In the genomic region with DNA sequence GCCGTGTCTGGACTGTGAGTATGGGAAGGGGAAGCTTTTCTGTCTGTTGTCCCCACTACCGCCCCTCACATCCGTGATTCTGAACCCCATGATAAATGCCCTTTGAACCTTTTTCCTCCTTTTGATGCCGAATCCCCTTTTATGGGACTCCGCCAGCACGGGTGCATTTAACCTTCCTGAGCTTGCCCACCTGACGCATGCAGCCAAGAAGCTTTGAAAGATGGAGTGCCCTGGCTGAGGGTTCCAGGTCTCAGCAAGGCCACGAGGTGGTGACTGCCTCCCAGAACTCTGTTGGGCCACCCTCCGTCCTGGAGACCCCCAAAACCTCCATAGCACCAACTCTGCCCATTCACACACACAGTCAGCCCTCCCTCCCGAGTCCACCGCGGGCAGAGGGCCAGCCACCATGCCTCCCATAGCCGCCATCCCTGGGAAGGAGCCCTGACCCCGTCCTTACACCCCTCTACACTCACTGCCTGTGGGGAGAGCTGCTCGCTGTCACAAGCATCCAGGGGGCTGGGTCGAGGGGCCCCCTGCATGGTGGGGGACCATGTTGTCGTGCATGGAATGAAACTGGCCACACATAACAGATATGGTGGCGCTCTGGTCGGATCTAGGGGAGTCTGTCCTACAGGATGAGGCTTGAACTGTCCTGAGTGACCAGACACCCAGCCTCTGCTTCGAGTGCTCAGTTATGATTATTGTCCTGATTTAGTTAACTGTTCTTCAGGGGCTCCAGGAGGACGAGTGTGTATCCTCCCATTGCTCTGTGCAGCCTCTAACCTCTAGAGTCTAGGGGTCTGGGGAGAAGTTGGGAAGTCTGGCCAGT, we compare ENCODE assay signal across 1 cellular context.
TF ChIP-seq lines count a peak whose summit lies in the region.

No MANE protein-coding gene starts in this region.

TF ChIP-seq in K562, 482 proteins besides CTCF, POLR2A, EP300 and RAD21 (continued from another document and continues in another):
- TF ChIP-seq, protein P1, sequence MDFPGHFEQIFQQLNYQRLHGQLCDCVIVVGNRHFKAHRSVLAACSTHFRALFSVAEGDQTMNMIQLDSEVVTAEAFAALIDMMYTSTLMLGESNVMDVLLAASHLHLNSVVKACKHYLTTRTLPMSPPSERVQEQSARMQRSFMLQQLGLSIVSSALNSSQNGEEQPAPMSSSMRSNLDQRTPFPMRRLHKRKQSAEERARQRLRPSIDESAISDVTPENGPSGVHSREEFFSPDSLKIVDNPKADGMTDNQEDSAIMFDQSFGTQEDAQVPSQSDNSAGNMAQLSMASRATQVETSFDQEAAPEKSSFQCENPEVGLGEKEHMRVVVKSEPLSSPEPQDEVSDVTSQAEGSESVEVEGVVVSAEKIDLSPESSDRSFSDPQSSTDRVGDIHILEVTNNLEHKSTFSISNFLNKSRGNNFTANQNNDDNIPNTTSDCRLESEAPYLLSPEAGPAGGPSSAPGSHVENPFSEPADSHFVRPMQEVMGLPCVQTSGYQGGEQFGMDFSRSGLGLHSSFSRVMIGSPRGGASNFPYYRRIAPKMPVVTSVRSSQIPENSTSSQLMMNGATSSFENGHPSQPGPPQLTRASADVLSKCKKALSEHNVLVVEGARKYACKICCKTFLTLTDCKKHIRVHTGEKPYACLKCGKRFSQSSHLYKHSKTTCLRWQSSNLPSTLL (IDR thresholded peaks at IDR 0.05) = no peak
- TF ChIP-seq SMARCA5 (IDR thresholded peaks at IDR 0.05) (no peak), CREBBP (IDR thresholded peaks at IDR 0.05; ENCODE audit: low read depth, low read length) (no peak), TOE1 (IDR thresholded peaks at IDR 0.05; ENCODE audit: borderline replicate concordance) (no peak), TOE1 (CRISPR knock-in tag; IDR thresholded peaks at IDR 0.05; ENCODE audit: borderline replicate concordance, low read depth) (no peak), ZNF41 (CRISPR knock-in tag; conservative IDR thresholded peaks at IDR 0.05) (peak; percentile 68), ZNF445 (CRISPR knock-in tag; IDR thresholded peaks at IDR 0.05; ENCODE audit: low read depth) (no peak), TCFL5 (CRISPR knock-in tag; conservative IDR thresholded peaks at IDR 0.05) (no peak), POLR2B (IDR thresholded peaks at IDR 0.05; ENCODE audit: low read depth, partially characterized antibody) (no peak), TEAD2 (tag; IDR thresholded peaks at IDR 0.05) (peak; percentile 76), SIX5 (IDR thresholded peaks at IDR 0.05; ENCODE audit: borderline replicate concordance in 1 of 2, insufficient read depth in 1 of 2, low read depth in 1 of 2, low read length in 2 of 2) (no peak), ADNP (tag; IDR thresholded peaks at IDR 0.05) (no peak), RBM15 (IDR thresholded peaks at IDR 0.05; ENCODE audit: insufficient read depth, low read length) (no peak), NELFE (IDR thresholded peaks at IDR 0.05; ENCODE audit: insufficient read depth, insufficient read length) (no peak), JUN (IDR thresholded peaks at IDR 0.05; ENCODE audit: borderline replicate concordance, low read depth, low read length) (no peak), JUN (CRISPR knock-in tag; IDR thresholded peaks at IDR 0.05; ENCODE audit: borderline replicate concordance) (no peak), ZNF668 (CRISPR knock-in tag; IDR thresholded peaks at IDR 0.05) (peak; percentile 69; the same call in 1 of the 2 replicates), JUNB (CRISPR knock-in tag; conservative IDR thresholded peaks at IDR 0.05) (0 out of 2 replicates have a peak, but pooled peaks have one; percentile 25), ZBTB8A (IDR thresholded peaks at IDR 0.05; ENCODE audit: partially characterized antibody) (no peak), POU5F1 (IDR thresholded peaks at IDR 0.05; ENCODE audit: borderline replicate concordance, low read depth, low read length, partially characterized antibody) (peak; percentile 3), HDAC8 (tag; IDR thresholded peaks at IDR 0.05) (peak; percentile 67; the same call in 1 of the 2 replicates), CREB1 (IDR thresholded peaks at IDR 0.05) (no peak), CREB1 (CRISPR knock-in tag; IDR thresholded peaks at IDR 0.05) (no peak), ESRRB (CRISPR knock-in tag; IDR thresholded peaks at IDR 0.05; ENCODE audit: borderline replicate concordance) (no peak), ZNF785 (CRISPR knock-in tag; IDR thresholded peaks at IDR 0.05) (no peak), NFIX (CRISPR knock-in tag; IDR thresholded peaks at IDR 0.05; ENCODE audit: low read depth) (no peak)
- TF ChIP-seq, protein P2, sequence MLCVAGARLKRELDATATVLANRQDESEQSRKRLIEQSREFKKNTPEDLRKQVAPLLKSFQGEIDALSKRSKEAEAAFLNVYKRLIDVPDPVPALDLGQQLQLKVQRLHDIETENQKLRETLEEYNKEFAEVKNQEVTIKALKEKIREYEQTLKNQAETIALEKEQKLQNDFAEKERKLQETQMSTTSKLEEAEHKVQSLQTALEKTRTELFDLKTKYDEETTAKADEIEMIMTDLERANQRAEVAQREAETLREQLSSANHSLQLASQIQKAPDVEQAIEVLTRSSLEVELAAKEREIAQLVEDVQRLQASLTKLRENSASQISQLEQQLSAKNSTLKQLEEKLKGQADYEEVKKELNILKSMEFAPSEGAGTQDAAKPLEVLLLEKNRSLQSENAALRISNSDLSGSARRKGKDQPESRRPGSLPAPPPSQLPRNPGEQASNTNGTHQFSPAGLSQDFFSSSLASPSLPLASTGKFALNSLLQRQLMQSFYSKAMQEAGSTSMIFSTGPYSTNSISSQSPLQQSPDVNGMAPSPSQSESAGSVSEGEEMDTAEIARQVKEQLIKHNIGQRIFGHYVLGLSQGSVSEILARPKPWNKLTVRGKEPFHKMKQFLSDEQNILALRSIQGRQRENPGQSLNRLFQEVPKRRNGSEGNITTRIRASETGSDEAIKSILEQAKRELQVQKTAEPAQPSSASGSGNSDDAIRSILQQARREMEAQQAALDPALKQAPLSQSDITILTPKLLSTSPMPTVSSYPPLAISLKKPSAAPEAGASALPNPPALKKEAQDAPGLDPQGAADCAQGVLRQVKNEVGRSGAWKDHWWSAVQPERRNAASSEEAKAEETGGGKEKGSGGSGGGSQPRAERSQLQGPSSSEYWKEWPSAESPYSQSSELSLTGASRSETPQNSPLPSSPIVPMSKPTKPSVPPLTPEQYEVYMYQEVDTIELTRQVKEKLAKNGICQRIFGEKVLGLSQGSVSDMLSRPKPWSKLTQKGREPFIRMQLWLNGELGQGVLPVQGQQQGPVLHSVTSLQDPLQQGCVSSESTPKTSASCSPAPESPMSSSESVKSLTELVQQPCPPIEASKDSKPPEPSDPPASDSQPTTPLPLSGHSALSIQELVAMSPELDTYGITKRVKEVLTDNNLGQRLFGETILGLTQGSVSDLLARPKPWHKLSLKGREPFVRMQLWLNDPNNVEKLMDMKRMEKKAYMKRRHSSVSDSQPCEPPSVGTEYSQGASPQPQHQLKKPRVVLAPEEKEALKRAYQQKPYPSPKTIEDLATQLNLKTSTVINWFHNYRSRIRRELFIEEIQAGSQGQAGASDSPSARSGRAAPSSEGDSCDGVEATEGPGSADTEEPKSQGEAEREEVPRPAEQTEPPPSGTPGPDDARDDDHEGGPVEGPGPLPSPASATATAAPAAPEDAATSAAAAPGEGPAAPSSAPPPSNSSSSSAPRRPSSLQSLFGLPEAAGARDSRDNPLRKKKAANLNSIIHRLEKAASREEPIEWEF (CRISPR knock-in tag; IDR thresholded peaks at IDR 0.05) = no peak
- TF ChIP-seq, protein P3, sequence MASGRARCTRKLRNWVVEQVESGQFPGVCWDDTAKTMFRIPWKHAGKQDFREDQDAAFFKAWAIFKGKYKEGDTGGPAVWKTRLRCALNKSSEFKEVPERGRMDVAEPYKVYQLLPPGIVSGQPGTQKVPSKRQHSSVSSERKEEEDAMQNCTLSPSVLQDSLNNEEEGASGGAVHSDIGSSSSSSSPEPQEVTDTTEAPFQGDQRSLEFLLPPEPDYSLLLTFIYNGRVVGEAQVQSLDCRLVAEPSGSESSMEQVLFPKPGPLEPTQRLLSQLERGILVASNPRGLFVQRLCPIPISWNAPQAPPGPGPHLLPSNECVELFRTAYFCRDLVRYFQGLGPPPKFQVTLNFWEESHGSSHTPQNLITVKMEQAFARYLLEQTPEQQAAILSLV (tag; IDR thresholded peaks at IDR 0.05) = 0 out of 2 replicates have a peak, but pooled peaks have one; percentile 59
- TF ChIP-seq, protein P4, sequence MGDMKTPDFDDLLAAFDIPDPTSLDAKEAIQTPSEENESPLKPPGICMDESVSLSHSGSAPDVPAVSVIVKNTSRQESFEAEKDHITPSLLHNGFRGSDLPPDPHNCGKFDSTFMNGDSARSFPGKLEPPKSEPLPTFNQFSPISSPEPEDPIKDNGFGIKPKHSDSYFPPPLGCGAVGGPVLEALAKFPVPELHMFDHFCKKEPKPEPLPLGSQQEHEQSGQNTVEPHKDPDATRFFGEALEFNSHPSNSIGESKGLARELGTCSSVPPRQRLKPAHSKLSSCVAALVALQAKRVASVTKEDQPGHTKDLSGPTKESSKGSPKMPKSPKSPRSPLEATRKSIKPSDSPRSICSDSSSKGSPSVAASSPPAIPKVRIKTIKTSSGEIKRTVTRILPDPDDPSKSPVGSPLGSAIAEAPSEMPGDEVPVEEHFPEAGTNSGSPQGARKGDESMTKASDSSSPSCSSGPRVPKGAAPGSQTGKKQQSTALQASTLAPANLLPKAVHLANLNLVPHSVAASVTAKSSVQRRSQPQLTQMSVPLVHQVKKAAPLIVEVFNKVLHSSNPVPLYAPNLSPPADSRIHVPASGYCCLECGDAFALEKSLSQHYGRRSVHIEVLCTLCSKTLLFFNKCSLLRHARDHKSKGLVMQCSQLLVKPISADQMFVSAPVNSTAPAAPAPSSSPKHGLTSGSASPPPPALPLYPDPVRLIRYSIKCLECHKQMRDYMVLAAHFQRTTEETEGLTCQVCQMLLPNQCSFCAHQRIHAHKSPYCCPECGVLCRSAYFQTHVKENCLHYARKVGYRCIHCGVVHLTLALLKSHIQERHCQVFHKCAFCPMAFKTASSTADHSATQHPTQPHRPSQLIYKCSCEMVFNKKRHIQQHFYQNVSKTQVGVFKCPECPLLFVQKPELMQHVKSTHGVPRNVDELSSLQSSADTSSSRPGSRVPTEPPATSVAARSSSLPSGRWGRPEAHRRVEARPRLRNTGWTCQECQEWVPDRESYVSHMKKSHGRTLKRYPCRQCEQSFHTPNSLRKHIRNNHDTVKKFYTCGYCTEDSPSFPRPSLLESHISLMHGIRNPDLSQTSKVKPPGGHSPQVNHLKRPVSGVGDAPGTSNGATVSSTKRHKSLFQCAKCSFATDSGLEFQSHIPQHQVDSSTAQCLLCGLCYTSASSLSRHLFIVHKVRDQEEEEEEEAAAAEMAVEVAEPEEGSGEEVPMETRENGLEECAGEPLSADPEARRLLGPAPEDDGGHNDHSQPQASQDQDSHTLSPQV (IDR thresholded peaks at IDR 0.05) = no peak
- TF ChIP-seq, protein P5, sequence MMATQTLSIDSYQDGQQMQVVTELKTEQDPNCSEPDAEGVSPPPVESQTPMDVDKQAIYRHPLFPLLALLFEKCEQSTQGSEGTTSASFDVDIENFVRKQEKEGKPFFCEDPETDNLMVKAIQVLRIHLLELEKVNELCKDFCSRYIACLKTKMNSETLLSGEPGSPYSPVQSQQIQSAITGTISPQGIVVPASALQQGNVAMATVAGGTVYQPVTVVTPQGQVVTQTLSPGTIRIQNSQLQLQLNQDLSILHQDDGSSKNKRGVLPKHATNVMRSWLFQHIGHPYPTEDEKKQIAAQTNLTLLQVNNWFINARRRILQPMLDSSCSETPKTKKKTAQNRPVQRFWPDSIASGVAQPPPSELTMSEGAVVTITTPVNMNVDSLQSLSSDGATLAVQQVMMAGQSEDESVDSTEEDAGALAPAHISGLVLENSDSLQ (IDR thresholded peaks at IDR 0.05) = no peak
- TF ChIP-seq, protein P6, sequence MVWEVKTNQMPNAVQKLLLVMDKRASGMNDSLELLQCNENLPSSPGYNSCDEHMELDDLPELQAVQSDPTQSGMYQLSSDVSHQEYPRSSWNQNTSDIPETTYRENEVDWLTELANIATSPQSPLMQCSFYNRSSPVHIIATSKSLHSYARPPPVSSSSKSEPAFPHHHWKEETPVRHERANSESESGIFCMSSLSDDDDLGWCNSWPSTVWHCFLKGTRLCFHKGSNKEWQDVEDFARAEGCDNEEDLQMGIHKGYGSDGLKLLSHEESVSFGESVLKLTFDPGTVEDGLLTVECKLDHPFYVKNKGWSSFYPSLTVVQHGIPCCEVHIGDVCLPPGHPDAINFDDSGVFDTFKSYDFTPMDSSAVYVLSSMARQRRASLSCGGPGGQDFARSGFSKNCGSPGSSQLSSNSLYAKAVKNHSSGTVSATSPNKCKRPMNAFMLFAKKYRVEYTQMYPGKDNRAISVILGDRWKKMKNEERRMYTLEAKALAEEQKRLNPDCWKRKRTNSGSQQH (CRISPR knock-in tag; IDR thresholded peaks at IDR 0.05) = peak; percentile 3
- TF ChIP-seq, protein P7, sequence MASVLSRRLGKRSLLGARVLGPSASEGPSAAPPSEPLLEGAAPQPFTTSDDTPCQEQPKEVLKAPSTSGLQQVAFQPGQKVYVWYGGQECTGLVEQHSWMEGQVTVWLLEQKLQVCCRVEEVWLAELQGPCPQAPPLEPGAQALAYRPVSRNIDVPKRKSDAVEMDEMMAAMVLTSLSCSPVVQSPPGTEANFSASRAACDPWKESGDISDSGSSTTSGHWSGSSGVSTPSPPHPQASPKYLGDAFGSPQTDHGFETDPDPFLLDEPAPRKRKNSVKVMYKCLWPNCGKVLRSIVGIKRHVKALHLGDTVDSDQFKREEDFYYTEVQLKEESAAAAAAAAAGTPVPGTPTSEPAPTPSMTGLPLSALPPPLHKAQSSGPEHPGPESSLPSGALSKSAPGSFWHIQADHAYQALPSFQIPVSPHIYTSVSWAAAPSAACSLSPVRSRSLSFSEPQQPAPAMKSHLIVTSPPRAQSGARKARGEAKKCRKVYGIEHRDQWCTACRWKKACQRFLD (CRISPR knock-in tag; IDR thresholded peaks at IDR 0.05) = no peak
- TF ChIP-seq, protein P8, sequence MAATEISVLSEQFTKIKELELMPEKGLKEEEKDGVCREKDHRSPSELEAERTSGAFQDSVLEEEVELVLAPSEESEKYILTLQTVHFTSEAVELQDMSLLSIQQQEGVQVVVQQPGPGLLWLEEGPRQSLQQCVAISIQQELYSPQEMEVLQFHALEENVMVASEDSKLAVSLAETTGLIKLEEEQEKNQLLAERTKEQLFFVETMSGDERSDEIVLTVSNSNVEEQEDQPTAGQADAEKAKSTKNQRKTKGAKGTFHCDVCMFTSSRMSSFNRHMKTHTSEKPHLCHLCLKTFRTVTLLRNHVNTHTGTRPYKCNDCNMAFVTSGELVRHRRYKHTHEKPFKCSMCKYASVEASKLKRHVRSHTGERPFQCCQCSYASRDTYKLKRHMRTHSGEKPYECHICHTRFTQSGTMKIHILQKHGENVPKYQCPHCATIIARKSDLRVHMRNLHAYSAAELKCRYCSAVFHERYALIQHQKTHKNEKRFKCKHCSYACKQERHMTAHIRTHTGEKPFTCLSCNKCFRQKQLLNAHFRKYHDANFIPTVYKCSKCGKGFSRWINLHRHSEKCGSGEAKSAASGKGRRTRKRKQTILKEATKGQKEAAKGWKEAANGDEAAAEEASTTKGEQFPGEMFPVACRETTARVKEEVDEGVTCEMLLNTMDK (IDR thresholded peaks at IDR 0.05; ENCODE audit: borderline replicate concordance, insufficient read depth, low read depth, low read length, poor library complexity, severe bottlenecking) = no peak
- TF ChIP-seq, protein P9, sequence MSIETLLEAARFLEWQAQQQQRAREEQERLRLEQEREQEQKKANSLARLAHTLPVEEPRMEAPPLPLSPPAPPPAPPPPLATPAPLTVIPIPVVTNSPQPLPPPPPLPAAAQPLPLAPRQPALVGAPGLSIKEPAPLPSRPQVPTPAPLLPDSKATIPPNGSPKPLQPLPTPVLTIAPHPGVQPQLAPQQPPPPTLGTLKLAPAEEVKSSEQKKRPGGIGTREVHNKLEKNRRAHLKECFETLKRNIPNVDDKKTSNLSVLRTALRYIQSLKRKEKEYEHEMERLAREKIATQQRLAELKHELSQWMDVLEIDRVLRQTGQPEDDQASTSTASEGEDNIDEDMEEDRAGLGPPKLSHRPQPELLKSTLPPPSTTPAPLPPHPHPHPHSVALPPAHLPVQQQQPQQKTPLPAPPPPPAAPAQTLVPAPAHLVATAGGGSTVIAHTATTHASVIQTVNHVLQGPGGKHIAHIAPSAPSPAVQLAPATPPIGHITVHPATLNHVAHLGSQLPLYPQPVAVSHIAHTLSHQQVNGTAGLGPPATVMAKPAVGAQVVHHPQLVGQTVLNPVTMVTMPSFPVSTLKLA (conservative IDR thresholded peaks at IDR 0.05) = no peak
